Comparison of ENCODE assay signal across 12 cellular contexts in the genomic region with DNA sequence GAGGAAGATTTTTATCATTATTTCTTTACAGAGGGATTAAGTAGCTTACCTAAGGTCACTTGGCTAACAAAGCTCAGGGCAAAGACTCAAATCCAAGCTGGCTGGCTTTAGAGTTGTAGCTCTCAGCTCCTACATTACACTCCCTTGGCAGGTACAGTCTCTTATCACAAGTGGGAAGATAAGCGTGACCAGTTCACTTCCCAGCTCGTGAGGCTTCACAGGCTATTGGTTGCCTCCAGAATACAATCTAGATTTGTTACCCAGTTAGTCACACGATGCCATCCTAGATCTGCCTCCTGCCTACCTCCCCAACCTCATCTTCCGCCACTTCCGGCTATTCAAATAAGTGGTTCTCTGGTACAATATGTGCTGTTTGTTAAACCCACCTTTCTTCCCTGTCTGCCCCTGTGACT. TPM values are rescaled to one million over a fixed set of nuclear protein-coding genes. Genes with fewer than 3 reads are reported as not detected.
DNase-seq lines count a peak whose midpoint lies in the region; ATAC-seq and TF ChIP-seq lines count a peak whose summit lies in the region.
"Had no signal": no experiment of that assay in that cellular context is flagged by ENCODE, and none has a peak within 500 bp of the region (broad histone marks: within the 10 kb centered on the region; RNA-seq: fewer than 3 reads in every experiment).

No MANE protein-coding gene starts in this region.

- no peak overlapping the region for H3K4me3 Mint-ChIP-seq in nephron progenitor cell

- no peak for DNase-seq in activated CD4-positive, CD25-positive, alpha-beta regulatory T cell treated with anti-CD3 and anti-CD28 coated beads, Interleukin-2, amount 50 U/mL, for 72 hours
- DNase-seq in NAMALWA (ENCODE audit: low spot score): peak; percentile 9
- peak; percentile 2 for DNase-seq in osteoblast (ENCODE audit: insufficient read length, low spot score, missing footprints)
- no peak for DNase-seq in nephron progenitor cell
- DNase-seq in T-helper 9 cell: no peak
- DNase-seq: activated CD4-positive, alpha-beta T cell treated with anti-CD3 and anti-CD28 coated beads, Interleukin-2, amount 50 U/mL, for 48 hours had no signal

- no peaks in the 10 kb centered on the region for H3K36me3 Mint-ChIP-seq in nephron progenitor cell (ENCODE audit: low read depth)

- peaks cover 17% of the 10 kb centered on the region for H3K4me1 Mint-ChIP-seq in nephron progenitor cell

- no peaks in the 10 kb centered on the region for H3K9me3 ChIP-seq in osteoblast (ENCODE audit: low read depth, low read length)

- no peaks in the 10 kb centered on the region for H3K27me3 ChIP-seq in osteoblast (ENCODE audit: insufficient read depth, low read length)

- peak; percentile 55 to 60 for ATAC-seq in activated CD4-positive, CD25-positive, alpha-beta regulatory T cell treated with anti-CD3 and anti-CD28 coated beads, Interleukin-2, amount 50 U/mL, for 24 hours
- ATAC-seq in GM21786 (IDR thresholded peaks at IDR 0.05; ENCODE audit: unreplicated experiment) (peak; percentile 35), HG03159 (IDR thresholded peaks at IDR 0.05; ENCODE audit: unreplicated experiment) (no peak)

- TF ChIP-seq CTCF in osteoblast (IDR thresholded peaks at IDR 0.05; ENCODE audit: extremely low read depth, low read depth, low read length): no peak
- TF ChIP-seq CTCF in nephron progenitor cell (IDR thresholded peaks at IDR 0.05): no peak

- no peak overlapping the region for H3K27ac Mint-ChIP-seq in nephron progenitor cell

- no peaks in the 10 kb centered on the region for H4K20me1 ChIP-seq in osteoblast (ENCODE audit: insufficient read depth, low read length)

- H3K27me3 Mint-ChIP-seq in nephron progenitor cell (ENCODE audit: low read depth, poor library complexity): no peaks in the 10 kb centered on the region

- no peak overlapping the region for H3K27ac ChIP-seq in osteoblast (ENCODE audit: low read depth, low read length)
- H3K27ac ChIP-seq: RWPE1 had no signal

- no peak overlapping the region for H3K4me3 ChIP-seq in osteoblast (ENCODE audit: insufficient read depth, low read length)

- H3K36me3 ChIP-seq in osteoblast (ENCODE audit: insufficient read depth, low read length): no peaks in the 10 kb centered on the region

- H3K4me1 ChIP-seq in osteoblast (ENCODE audit: insufficient read depth, low read length): no peaks in the 10 kb centered on the region

- no peaks in the 10 kb centered on the region for H3K79me2 ChIP-seq in osteoblast (ENCODE audit: insufficient read depth, low read length)

- no peaks in the 10 kb centered on the region for H3K9me3 Mint-ChIP-seq in nephron progenitor cell

- H2AFZ ChIP-seq in osteoblast (ENCODE audit: low read length): no peak overlapping the region

- no peak overlapping the region for H3K4me2 ChIP-seq in osteoblast (ENCODE audit: insufficient read depth, low read length)

RNA-seq across cellular contexts. Expression of a gene that starts 3.7 kb away (rescaled TPM):
- not detected in 2 replicates for total RNA-seq in osteoblast
- total RNA-seq: epithelial cell of proximal tubule, kidney epithelial cell had no signal

Comparison
In these comparisons a context has a peak if more than half of its experiments do, and no peak if none do; other contexts are left out.
1. DNase-seq: peak in NAMALWA (single experiment) and osteoblast (single experiment); none in activated CD4-positive, CD25-positive, alpha-beta regulatory T cell treated with anti-CD3 and anti-CD28 coated beads, Interleukin-2, amount 50 U/mL, for 72 hours (single experiment), nephron progenitor cell (single experiment) and T-helper 9 cell (single experiment).